In genomic region chr12:3748620-3749019, GRCh38 we compare ENCODE assay signal across 1 cellular context.
A peak's percentile ranks its signal among the peaks of the same experiment; 100 is the strongest.
TF ChIP-seq lines count a peak whose summit lies in the region.

No MANE protein-coding gene starts in this region.

TF ChIP-seq in K562, 482 proteins besides CTCF, POLR2A, EP300 and RAD21:
- TF ChIP-seq MAFK (IDR thresholded peaks at IDR 0.05; ENCODE audit: low read length): no peak
- TF ChIP-seq MTA1 (IDR thresholded peaks at IDR 0.05; ENCODE audit: borderline replicate concordance): no peak
- no peak for TF ChIP-seq GTF2E2 (tag; IDR thresholded peaks at IDR 0.05)
- no peak for TF ChIP-seq FOXK2 (conservative IDR thresholded peaks at IDR 0.05 in 1 of 2, IDR thresholded peaks at IDR 0.05 in 1 of 2; ENCODE audit: low read depth in 2 of 2)
- TF ChIP-seq HSF4 (CRISPR knock-in tag; IDR thresholded peaks at IDR 0.05; ENCODE audit: borderline replicate concordance): no peak
- TF ChIP-seq SIN3B (IDR thresholded peaks at IDR 0.05; ENCODE audit: low read depth): no peak
- peak; percentile 57; the same call in 1 of the 2 replicates for TF ChIP-seq ATF2 (CRISPR knock-in tag; IDR thresholded peaks at IDR 0.05)
- TF ChIP-seq ZNF76 (CRISPR knock-in tag; IDR thresholded peaks at IDR 0.05; ENCODE audit: borderline replicate concordance): no peak
- TF ChIP-seq SOX6 (IDR thresholded peaks at IDR 0.05): no peak
- TF ChIP-seq ATF7 (IDR thresholded peaks at IDR 0.05): peak; percentile 93
- no peak for TF ChIP-seq EZH2 (IDR thresholded peaks at IDR 0.05; ENCODE audit: borderline replicate concordance, low read depth, low read length)
- TF ChIP-seq JUN (IDR thresholded peaks at IDR 0.05; ENCODE audit: borderline replicate concordance, low read depth, low read length): 0 out of 2 replicates have a peak, but pooled peaks have one; percentile 9
- TF ChIP-seq JUN (CRISPR knock-in tag; IDR thresholded peaks at IDR 0.05; ENCODE audit: borderline replicate concordance): no peak
- TF ChIP-seq JUND (IDR thresholded peaks at IDR 0.05; ENCODE audit: borderline replicate concordance, low read depth, low read length): peak; percentile 80
- TF ChIP-seq JUND (tag; IDR thresholded peaks at IDR 0.05; ENCODE audit: borderline replicate concordance, low read depth, low read length): peak; percentile 61
- no peak for TF ChIP-seq RBM15 (IDR thresholded peaks at IDR 0.05; ENCODE audit: insufficient read depth, low read length)
- TF ChIP-seq ZNF507 (tag; conservative IDR thresholded peaks at IDR 0.05): no peak
- no peak for TF ChIP-seq ZC3H8 (IDR thresholded peaks at IDR 0.05)
- TF ChIP-seq NR1H2 (CRISPR knock-in tag; IDR thresholded peaks at IDR 0.05): no peak
- TF ChIP-seq POU5F1 (IDR thresholded peaks at IDR 0.05; ENCODE audit: borderline replicate concordance, low read depth, low read length, partially characterized antibody): no peak
- TF ChIP-seq HMGN3 (IDR thresholded peaks at IDR 0.05; ENCODE audit: borderline replicate concordance, extremely low read depth, insufficient read length, low read depth, low read length): no peak
- TF ChIP-seq CREM (IDR thresholded peaks at IDR 0.05; ENCODE audit: low read depth): peak; percentile 45; the same call in 1 of the 2 replicates
- no peak for TF ChIP-seq ZBTB9 (CRISPR knock-in tag; IDR thresholded peaks at IDR 0.05)
- no peak for TF ChIP-seq U2AF2 (optimal IDR thresholded peaks at IDR 0.05; ENCODE audit: low read depth, low read length)
- peak; percentile 94 for TF ChIP-seq ATF3 (IDR thresholded peaks at IDR 0.05)
- TF ChIP-seq ATF3 (CRISPR knock-in tag; conservative IDR thresholded peaks at IDR 0.05): no peak
- no peak for TF ChIP-seq PPARD (CRISPR knock-in tag; IDR thresholded peaks at IDR 0.05)
- TF ChIP-seq NFE2L1 (tag; IDR thresholded peaks at IDR 0.05; ENCODE audit: borderline replicate concordance, low read depth): no peak
- no peak for TF ChIP-seq SRSF7 (optimal IDR thresholded peaks at IDR 0.05; ENCODE audit: low read depth, low read length)
- TF ChIP-seq ZNF253 (CRISPR knock-in tag; conservative IDR thresholded peaks at IDR 0.05): no peak
- TF ChIP-seq CGGBP1 (CRISPR knock-in tag; IDR thresholded peaks at IDR 0.05): no peak
- no peak for TF ChIP-seq ATF1 (CRISPR knock-in tag; IDR thresholded peaks at IDR 0.05)
- TF ChIP-seq ATF1 (tag; IDR thresholded peaks at IDR 0.05): peak; percentile 39
- TF ChIP-seq ARID3A (IDR thresholded peaks at IDR 0.05; ENCODE audit: borderline replicate concordance, low read depth, low read length): no peak
- no peak for TF ChIP-seq HOXB6 (CRISPR knock-in tag; IDR thresholded peaks at IDR 0.05; ENCODE audit: borderline replicate concordance)
- no peak for TF ChIP-seq ZNF518B (CRISPR knock-in tag; IDR thresholded peaks at IDR 0.05)
- TF ChIP-seq SRSF9 (IDR thresholded peaks at IDR 0.05; ENCODE audit: borderline replicate concordance, low read depth, low read length): no peak
- no peak for TF ChIP-seq ELF4 (CRISPR knock-in tag; IDR thresholded peaks at IDR 0.05)
- TF ChIP-seq KLF13 (tag; IDR thresholded peaks at IDR 0.05; ENCODE audit: borderline replicate concordance, low read depth): no peak
- no peak for TF ChIP-seq GMEB1 (CRISPR knock-in tag; IDR thresholded peaks at IDR 0.05)
